ENCODE assay signal across 11 cellular contexts in genomic region chr4:56260320-56260719, GRCh38.
"Had no signal": no experiment of that assay in that cellular context is flagged by ENCODE, and none has a peak within 500 bp of the region (broad histone marks: within the 10 kb centered on the region; RNA-seq: fewer than 3 reads in every experiment).

No MANE protein-coding gene starts in this region.

- DNase-seq: GM23248, GOT3, H7, HFFc6, KBM-7 had no signal

- H3K4me2 ChIP-seq: KMS-11 had no signal

- H3K4me3 ChIP-seq: GM23248, HAP-1 had no signal

- H3K36me3 ChIP-seq: HAP-1 had no signal

- ATAC-seq: HCT116, HepG2 had no signal

- H3K27ac Mint-ChIP-seq: HFFc6, IgD-negative memory B cell had no signal

- H3K4me3 Mint-ChIP-seq: HFFc6, IgD-negative memory B cell had no signal

- H3K27ac ChIP-seq: GM23248, HL-60, KMS-11 had no signal

- H3K27me3 Mint-ChIP-seq: IgD-negative memory B cell had no signal

- H3K9ac ChIP-seq: GM23248, KMS-11 had no signal

- H3K4me1 ChIP-seq: HAP-1 had no signal

- H3K9me3 Mint-ChIP-seq: HFFc6 had no signal
